ENCODE assay signal across 24 cellular contexts in the genomic region with DNA sequence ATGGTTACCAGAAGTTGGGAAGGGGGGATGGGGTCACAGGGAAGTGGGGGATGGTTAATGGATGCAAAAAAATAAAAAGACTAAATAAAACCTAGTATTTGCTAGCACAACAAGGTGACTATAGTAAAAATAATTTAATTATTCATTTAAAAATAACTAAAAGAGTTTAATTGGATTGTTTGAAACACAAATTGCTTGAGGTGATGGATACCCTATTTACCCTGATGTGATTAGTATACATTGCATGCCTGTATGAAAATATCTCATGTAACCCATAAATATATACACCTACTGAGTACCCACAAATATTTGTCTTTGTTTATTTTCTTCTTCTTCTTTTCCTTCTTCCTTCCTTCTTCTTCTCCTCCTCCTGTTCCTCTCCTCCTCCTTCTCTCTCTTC.
"Had no signal": no experiment of that assay in that cellular context is flagged by ENCODE, and none has a peak within 500 bp of the region (broad histone marks: within the 10 kb centered on the region; RNA-seq: fewer than 3 reads in every experiment).

No MANE protein-coding gene starts in this region.

- ATAC-seq: left colon; left lung; lower lobe of right lung; naive thymus-derived CD8-positive, alpha-beta T cell; pancreas; right cardiac atrium; stimulated activated effector memory CD8-positive, alpha-beta T cell treated with anti-CD3 and anti-CD28 coated beads, Interleukin-12 subunit alpha, Interleukin-12 subunit beta, amount 100 ng/mL, for 72 hours had no signal

- H3K27ac ChIP-seq: left lung, pancreas, prostate gland, spleen, tibial nerve, vagina had no signal

- H3K4me3 ChIP-seq: left lung, lower lobe of right lung, pancreas, prostate gland, sigmoid colon, spleen, tibial nerve, vagina had no signal

- DNase-seq: hypothalamus; immature natural killer cell; kidney; left colon; left lung; lower lobe of right lung; mammary epithelial cell; mesenchymal stem cell; naive thymus-derived CD8-positive, alpha-beta T cell; nucleus accumbens; pancreas; posterior cingulate gyrus; retina; right cardiac atrium; sigmoid colon; small intestine; spleen; stimulated activated CD4-positive, alpha-beta T cell treated with anti-CD3 and anti-CD28 coated beads, Interleukin-4, amount 100 ng/mL, for 24 hours; stimulated activated naive CD4-positive, alpha-beta T cell had no signal

- FAIRE-seq: islet of Langerhans, kidney, pancreas, small intestine had no signal

- H3K9me3 ChIP-seq: left lung, lower lobe of right lung, pancreas, prostate gland, sigmoid colon, spleen, tibial nerve, vagina had no signal

- H3K36me3 ChIP-seq: left lung, lower lobe of right lung, pancreas, prostate gland, sigmoid colon, spleen, tibial nerve, vagina had no signal

- H3K27me3 ChIP-seq: left lung, pancreas, sigmoid colon, spleen, vagina had no signal
